ENCODE assay signal across 2 cellular contexts in genomic region chr1:16700138-16700895, GRCh38. TPM values are rescaled to one million over a fixed set of nuclear protein-coding genes. Genes with fewer than 3 reads are reported as not detected.
"Had no signal": no experiment of that assay in that cellular context is flagged by ENCODE, and none has a peak within 500 bp of the region (broad histone marks: within the 10 kb centered on the region; RNA-seq: fewer than 3 reads in every experiment).

No MANE protein-coding gene starts in this region.

RNA-seq across cellular contexts. Expression of gene RNU1-3, which starts 33.6 kb away (rescaled TPM):
- polyA plus RNA-seq: adipose tissue, cardiac muscle cell had no signal

RNA-seq across cellular contexts. Expression of gene RNU1-4, which starts 40.0 kb away (rescaled TPM):
- polyA plus RNA-seq: adipose tissue, cardiac muscle cell had no signal
